In genomic region chr17:81307636-81308035, GRCh38 we compare ENCODE assay signal across 14 cellular contexts. TPM values are rescaled to one million over a fixed set of nuclear protein-coding genes. Genes with fewer than 3 reads are reported as not detected.
DNase-seq lines count a peak whose midpoint lies in the region; ATAC-seq and TF ChIP-seq lines count a peak whose summit lies in the region.
"Had no signal": no experiment of that assay in that cellular context is flagged by ENCODE, and none has a peak within 500 bp of the region (broad histone marks: within the 10 kb centered on the region; RNA-seq: fewer than 3 reads in every experiment).

No MANE protein-coding gene starts in this region.

- H3K4me3 ChIP-seq in left ventricle myocardium inferior, result peak overlapping the region; percentile 62
- H3K4me3 ChIP-seq in right atrium auricular region, result no peak overlapping the region
- H3K4me3 ChIP-seq: GM23338, SJCRH30 had no signal

- POLR2A ChIA-PET in activated naive CD8-positive, alpha-beta T cell treated with anti-CD3 and anti-CD28 coated beads, Interleukin-2, amount 10 ng/mL, durations not matched to agents 7 days and 5 days (lab: Charles Lee), result interaction anchor here (1.8 kb wide), 1 partner anchor 9 kb away, joined by 6 read pairs; no protein-coding TSS in a partner anchor

- peak overlapping the region; percentile 54 for H3K27ac Mint-ChIP-seq in activated naive CD8-positive, alpha-beta T cell treated with anti-CD3 and anti-CD28 coated beads, Interleukin-2, amount 10 ng/mL, durations not matched to agents 7 days and 5 days
- peak overlapping the region; percentile 85 for H3K27ac Mint-ChIP-seq in mesothelial cell of epicardium
- H3K27ac Mint-ChIP-seq in type B pancreatic cell, result peak overlapping the region; percentile 46
- H3K27ac Mint-ChIP-seq: CD4-positive, alpha-beta T cell; GM23338 had no signal

- no peaks in the 10 kb centered on the region for H3K9me3 Mint-ChIP-seq in activated naive CD8-positive, alpha-beta T cell treated with anti-CD3 and anti-CD28 coated beads, Interleukin-2, amount 10 ng/mL, durations not matched to agents 7 days and 5 days
- H3K9me3 Mint-ChIP-seq in mesothelial cell of epicardium (no peaks in the 10 kb centered on the region), type B pancreatic cell (no peaks in the 10 kb centered on the region)
- H3K9me3 Mint-ChIP-seq: CD4-positive, alpha-beta T cell had no signal

- H3K36me3 ChIP-seq in left ventricle myocardium inferior, result no peaks in the 10 kb centered on the region
- H3K36me3 ChIP-seq in right atrium auricular region, result no peaks in the 10 kb centered on the region
- H3K36me3 ChIP-seq: SJCRH30 had no signal

- peaks cover 29% of the 10 kb centered on the region for H3K4me1 ChIP-seq in left ventricle myocardium inferior
- H3K4me1 ChIP-seq in right atrium auricular region, result peaks cover 0 to 20% of the 10 kb centered on the region in 2 donors

- no peak overlapping the region for H3K4me3 Mint-ChIP-seq in activated naive CD8-positive, alpha-beta T cell treated with anti-CD3 and anti-CD28 coated beads, Interleukin-2, amount 10 ng/mL, durations not matched to agents 7 days and 5 days
- H3K4me3 Mint-ChIP-seq in mesothelial cell of epicardium, result no peak overlapping the region
- H3K4me3 Mint-ChIP-seq in type B pancreatic cell, result peak overlapping the region; percentile 14
- H3K4me3 Mint-ChIP-seq: CD4-positive, alpha-beta T cell; GM23338 had no signal

- no peak for ATAC-seq in activated naive CD8-positive, alpha-beta T cell treated with anti-CD3 and anti-CD28 coated beads, Interleukin-2, amount 10 ng/mL, durations not matched to agents 7 days and 5 days (ENCODE audit: low read depth)
- no peak for ATAC-seq in omental fat pad (ENCODE audit: low FRiP score)
- ATAC-seq: GM23338 had no signal

- DNase-seq in left ventricle myocardium inferior (no peak), right atrium auricular region (ENCODE audit: low spot score) (no peak), mesothelial cell of epicardium (ENCODE audit: low spot score in 2 of 2, unreplicated experiment in 2 of 2) (no peak), type B pancreatic cell (ENCODE audit: extremely low spot score, unreplicated experiment) (no peak), NAMALWA (ENCODE audit: low spot score) (no peak), DMS79 (lab: John Stamatoyannopoulos, UW) (no peak), omental fat pad (ENCODE audit: low spot score) (no peak)
- no peak for DNase-seq in activated naive CD8-positive, alpha-beta T cell treated with anti-CD3 and anti-CD28 coated beads, Interleukin-2, amount 10 ng/mL, durations not matched to agents 7 days and 5 days
- DNase-seq: ACHN; CD4-positive, alpha-beta T cell; NCI-H2029 treated with DMSO at 0.1 percent for 48 hours; NCI-H510A treated with DMSO at 0.1 percent for 48 hours had no signal

- H3K9me3 ChIP-seq in left ventricle myocardium inferior (replicated peaks) (no peaks in the 10 kb centered on the region), right atrium auricular region (no peaks in the 10 kb centered on the region)
- H3K9me3 ChIP-seq: SJCRH30 had no signal

- TF ChIP-seq CTCF in left ventricle myocardium inferior (IDR thresholded peaks at IDR 0.05; ENCODE audit: borderline replicate concordance) (no peak), right atrium auricular region (IDR thresholded peaks at IDR 0.05) (no peak), mesothelial cell of epicardium (IDR thresholded peaks at IDR 0.05; ENCODE audit: unreplicated experiment) (no peak), type B pancreatic cell (conservative IDR thresholded peaks at IDR 0.05) (no peak), omental fat pad (IDR thresholded peaks at IDR 0.05) (no peak)

- H3K36me3 Mint-ChIP-seq in activated naive CD8-positive, alpha-beta T cell treated with anti-CD3 and anti-CD28 coated beads, Interleukin-2, amount 10 ng/mL, durations not matched to agents 7 days and 5 days, result no peaks in the 10 kb centered on the region
- no peaks in the 10 kb centered on the region for H3K36me3 Mint-ChIP-seq in mesothelial cell of epicardium
- no peaks in the 10 kb centered on the region for H3K36me3 Mint-ChIP-seq in type B pancreatic cell

- H3K27ac ChIP-seq in left ventricle myocardium inferior (replicated peaks) (peak overlapping the region; percentile 91), right atrium auricular region (no peak overlapping the region)
- H3K27ac ChIP-seq: SJCRH30 had no signal

- H3K4me1 Mint-ChIP-seq in activated naive CD8-positive, alpha-beta T cell treated with anti-CD3 and anti-CD28 coated beads, Interleukin-2, amount 10 ng/mL, durations not matched to agents 7 days and 5 days, result peaks cover 5% of the 10 kb centered on the region
- H3K4me1 Mint-ChIP-seq in mesothelial cell of epicardium (peaks cover 31% of the 10 kb centered on the region), type B pancreatic cell (ENCODE audit: unreplicated experiment) (peaks cover 33% of the 10 kb centered on the region)

- no peaks in the 10 kb centered on the region for H3K27me3 ChIP-seq in left ventricle myocardium inferior (ENCODE audit: low read depth)
- H3K27me3 ChIP-seq in right atrium auricular region, result no peaks in the 10 kb centered on the region
- H3K27me3 ChIP-seq: SJCRH30 had no signal

- intact Hi-C loops in left ventricle myocardium inferior (cut with micrococcal nuclease), result no loop called here

- H3K27me3 Mint-ChIP-seq in activated naive CD8-positive, alpha-beta T cell treated with anti-CD3 and anti-CD28 coated beads, Interleukin-2, amount 10 ng/mL, durations not matched to agents 7 days and 5 days, result peaks cover 2% of the 10 kb centered on the region
- H3K27me3 Mint-ChIP-seq in mesothelial cell of epicardium (ENCODE audit: low read depth) (no peaks in the 10 kb centered on the region), type B pancreatic cell (no peaks in the 10 kb centered on the region)

RNA-seq across cellular contexts. Expression of gene SLC38A10, which starts 12.5 kb away (rescaled TPM):
- 50.1 TPM for total RNA-seq in left ventricle myocardium inferior
- 10 to 100 TPM; 46.2 to 63.4 TPM for total RNA-seq in right atrium auricular region
- total RNA-seq in activated naive CD8-positive, alpha-beta T cell treated with anti-CD3 and anti-CD28 coated beads, Interleukin-2, amount 10 ng/mL, durations not matched to agents 7 days and 5 days, result 10 to 100 TPM; 68.0 to 71.3 TPM
- 96.6 to 105 TPM (median 103 TPM) in 3 replicates for total RNA-seq in mesothelial cell of epicardium
- total RNA-seq in type B pancreatic cell (ENCODE audit: low replicate concordance), result 85.0 and 118 TPM in 2 replicates
- total RNA-seq in omental fat pad, result 100 to 1,000 TPM in 1 of 4 donors, 10 to 100 TPM in 3; 61.2 to 126 (median 75.6) TPM
